ENCODE assay signal across 13 cellular contexts in the genomic region with DNA sequence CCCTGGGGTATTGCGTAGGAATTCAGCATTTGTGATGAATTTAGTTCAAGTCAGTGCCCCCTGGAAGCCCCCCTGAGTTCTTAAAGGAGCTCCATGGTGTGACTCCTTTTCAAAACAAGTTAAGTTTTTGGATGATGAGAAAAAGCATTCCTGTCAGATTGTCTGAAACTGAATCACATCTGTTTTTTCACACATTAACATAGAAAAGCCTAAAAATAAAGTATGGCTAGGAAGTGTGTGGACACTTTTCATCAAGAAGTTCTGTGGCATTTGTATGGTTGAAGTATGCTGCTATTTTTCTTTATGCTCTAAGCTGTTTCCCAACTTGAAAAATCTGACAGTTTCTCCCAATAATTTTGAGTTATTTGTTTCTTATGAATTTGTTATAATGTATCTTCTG. TPM values are rescaled to one million over a fixed set of nuclear protein-coding genes. Genes with fewer than 3 reads are reported as not detected.
A peak's percentile ranks its signal among the peaks of the same experiment; 100 is the strongest.
DNase-seq lines count a peak whose midpoint lies in the region; ATAC-seq lines count a peak whose summit lies in the region.
"Had no signal": no experiment of that assay in that cellular context is flagged by ENCODE, and none has a peak within 500 bp of the region (broad histone marks: within the 10 kb centered on the region; RNA-seq: fewer than 3 reads in every experiment).

No MANE protein-coding gene starts in this region.

- DNase-seq in activated naive CD4-positive, alpha-beta T cell treated with anti-CD3 and anti-CD28 coated beads, Interleukin-2, amount 10 ng/mL, durations not matched to agents 7 days and 5 days, result no peak
- DNase-seq in activated naive CD4-positive, alpha-beta T cell (lab: John Stamatoyannopoulos, UW), result no peak
- DNase-seq in T-helper 17 cell, result no peak
- DNase-seq in effector memory CD8-positive, alpha-beta T cell, result no peak
- DNase-seq in superior temporal gyrus (ENCODE audit: extremely low spot score), result peak; percentile 36
- DNase-seq in NCI-H1048 (lab: John Stamatoyannopoulos, UW), result no peak
- DNase-seq: mucosa of descending colon; NCI-H2227 treated with DMSO at 0.1 percent for 48 hours; NK-92 treated with Interleukin-12 subunit alpha and Interleukin-12 subunit beta, amount 100 ng/mL, for 24 hours had no signal

- H3K27ac Mint-ChIP-seq in activated naive CD4-positive, alpha-beta T cell treated with anti-CD3 and anti-CD28 coated beads, Interleukin-2, amount 10 ng/mL, durations not matched to agents 7 days and 5 days, result peak overlapping the region; percentile 100
- H3K27ac Mint-ChIP-seq in T-helper 17 cell, result peak overlapping the region; percentile 98
- peak overlapping the region; percentile 95 to 97 for H3K27ac Mint-ChIP-seq in effector memory CD8-positive, alpha-beta T cell
- H3K27ac Mint-ChIP-seq: type B pancreatic cell had no signal

- peaks cover 19% of the 10 kb centered on the region for H3K36me3 Mint-ChIP-seq in activated naive CD4-positive, alpha-beta T cell treated with anti-CD3 and anti-CD28 coated beads, Interleukin-2, amount 10 ng/mL, durations not matched to agents 7 days and 5 days
- peaks cover 2% of the 10 kb centered on the region for H3K36me3 Mint-ChIP-seq in T-helper 17 cell (ENCODE audit: low read depth)
- H3K36me3 Mint-ChIP-seq in effector memory CD8-positive, alpha-beta T cell (ENCODE audit: insufficient read depth), result peaks cover 23% of the 10 kb centered on the region

- no peaks in the 10 kb centered on the region for H3K9me3 ChIP-seq in T-helper 17 cell (ENCODE audit: control insufficient read depth, low read length, poor library complexity, severe bottlenecking)
- H3K9me3 ChIP-seq: breast epithelium, mucosa of descending colon had no signal

- ATAC-seq in T-helper 17 cell (no peak), HG03439 (IDR thresholded peaks at IDR 0.05; ENCODE audit: unreplicated experiment) (no peak), HG03432 (IDR thresholded peaks at IDR 0.05; ENCODE audit: unreplicated experiment) (no peak)
- ATAC-seq in effector memory CD8-positive, alpha-beta T cell (replicated peaks), result no peak

- H3K27me3 Mint-ChIP-seq in activated naive CD4-positive, alpha-beta T cell treated with anti-CD3 and anti-CD28 coated beads, Interleukin-2, amount 10 ng/mL, durations not matched to agents 7 days and 5 days, result no peaks in the 10 kb centered on the region
- H3K27me3 Mint-ChIP-seq in T-helper 17 cell, result no peaks in the 10 kb centered on the region
- no peaks in the 10 kb centered on the region for H3K27me3 Mint-ChIP-seq in effector memory CD8-positive, alpha-beta T cell
- H3K27me3 Mint-ChIP-seq: type B pancreatic cell had no signal

- peaks cover 69% of the 10 kb centered on the region for H3K4me1 Mint-ChIP-seq in activated naive CD4-positive, alpha-beta T cell treated with anti-CD3 and anti-CD28 coated beads, Interleukin-2, amount 10 ng/mL, durations not matched to agents 7 days and 5 days
- H3K4me1 Mint-ChIP-seq in T-helper 17 cell, result peaks cover 52% of the 10 kb centered on the region
- peaks cover 39 to 60% of the 10 kb centered on the region in 2 donors for H3K4me1 Mint-ChIP-seq in effector memory CD8-positive, alpha-beta T cell (ENCODE audit: low read depth in 2 of 2)

- no peaks in the 10 kb centered on the region for H3K9me3 Mint-ChIP-seq in activated naive CD4-positive, alpha-beta T cell treated with anti-CD3 and anti-CD28 coated beads, Interleukin-2, amount 10 ng/mL, durations not matched to agents 7 days and 5 days
- H3K9me3 Mint-ChIP-seq in effector memory CD8-positive, alpha-beta T cell, result no peaks in the 10 kb centered on the region
- H3K9me3 Mint-ChIP-seq: type B pancreatic cell had no signal

- peak overlapping the region; percentile 66 for H3K4me3 Mint-ChIP-seq in activated naive CD4-positive, alpha-beta T cell treated with anti-CD3 and anti-CD28 coated beads, Interleukin-2, amount 10 ng/mL, durations not matched to agents 7 days and 5 days
- peak overlapping the region; percentile 66 for H3K4me3 Mint-ChIP-seq in T-helper 17 cell
- peak overlapping the region; percentile 66 to 78 for H3K4me3 Mint-ChIP-seq in effector memory CD8-positive, alpha-beta T cell
- H3K4me3 Mint-ChIP-seq: type B pancreatic cell had no signal

- CTCF ChIA-PET in activated naive CD4-positive, alpha-beta T cell treated with anti-CD3 and anti-CD28 coated beads, Interleukin-2, amount 10 ng/mL, durations not matched to agents 7 days and 5 days (lab: Charles Lee), result no interaction called here

RNA-seq across cellular contexts. Expression of a gene that starts 33.7 kb away (rescaled TPM):
- total RNA-seq in T-helper 17 cell, result 100 to 1,000 TPM; 173 to 181 TPM
